In the genomic region with DNA sequence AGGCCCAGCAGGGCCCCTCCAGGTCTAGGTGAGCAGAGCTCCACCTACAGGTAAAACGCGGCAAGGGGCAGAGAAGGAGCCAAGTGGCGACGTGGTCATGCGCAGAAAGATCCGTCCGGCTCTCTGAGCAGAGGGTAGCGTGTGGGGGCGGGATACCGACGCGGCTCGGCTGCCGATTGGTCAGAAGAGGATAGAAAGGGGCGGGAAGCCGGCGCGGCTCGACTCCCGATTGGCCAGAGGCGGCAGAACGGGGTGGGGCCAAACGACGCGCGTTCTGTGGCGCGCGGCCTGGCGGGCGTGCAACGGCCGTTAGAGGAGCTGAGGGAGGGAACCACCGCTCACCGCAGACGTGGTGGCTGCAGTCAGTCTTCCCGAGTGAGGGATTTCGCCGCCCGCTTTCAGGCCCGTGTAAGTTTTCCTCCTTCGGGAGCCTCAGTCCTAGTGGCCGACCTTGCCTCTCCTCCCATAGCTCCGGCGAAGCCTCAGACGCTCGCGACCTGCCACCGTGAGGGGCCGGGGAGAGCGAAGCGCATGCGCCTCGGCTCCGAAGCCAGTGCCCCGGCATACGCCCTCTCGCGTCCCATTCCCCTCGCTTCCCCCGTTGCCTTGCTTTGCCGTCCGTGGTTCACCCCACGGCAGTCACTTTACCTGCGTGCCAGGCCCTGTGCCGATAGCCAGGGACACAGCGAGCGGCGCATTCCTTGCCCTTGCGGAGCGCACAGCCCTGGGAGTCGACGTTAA, we compare ENCODE assay signal across 8 cellular contexts. TPM values are rescaled to one million over a fixed set of nuclear protein-coding genes. Genes with fewer than 3 reads are reported as not detected.
DNase-seq lines count a peak whose midpoint lies in the region; ATAC-seq and TF ChIP-seq lines count a peak whose summit lies in the region.

A gene with protein sequence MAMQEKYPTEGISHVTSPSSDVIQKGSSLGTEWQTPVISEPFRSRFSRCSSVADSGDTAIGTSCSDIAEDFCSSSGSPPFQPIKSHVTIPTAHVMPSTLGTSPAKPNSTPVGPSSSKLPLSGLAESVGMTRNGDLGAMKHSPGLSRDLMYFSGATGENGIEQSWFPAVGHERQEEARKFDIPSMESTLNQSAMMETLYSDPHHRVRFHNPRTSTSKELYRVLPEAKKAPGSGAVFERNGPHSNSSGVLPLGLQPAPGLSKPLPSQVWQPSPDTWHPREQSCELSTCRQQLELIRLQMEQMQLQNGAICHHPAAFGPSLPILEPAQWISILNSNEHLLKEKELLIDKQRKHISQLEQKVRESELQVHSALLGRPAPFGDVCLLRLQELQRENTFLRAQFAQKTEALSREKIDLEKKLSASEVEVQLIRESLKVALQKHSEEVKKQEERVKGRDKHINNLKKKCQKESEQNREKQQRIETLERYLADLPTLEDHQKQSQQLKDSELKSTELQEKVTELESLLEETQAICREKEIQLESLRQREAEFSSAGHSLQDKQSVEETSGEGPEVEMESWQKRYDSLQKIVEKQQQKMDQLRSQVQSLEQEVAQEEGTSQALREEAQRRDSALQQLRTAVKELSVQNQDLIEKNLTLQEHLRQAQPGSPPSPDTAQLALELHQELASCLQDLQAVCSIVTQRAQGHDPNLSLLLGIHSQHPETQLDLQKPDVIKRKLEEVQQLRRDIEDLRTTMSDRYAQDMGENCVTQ (plus strand): TSS at position 298 of the 741 bp plus-strand sequence. CDS start 5,584 bp downstream, outside the sequence.

- H3K4me3 ChIP-seq in AG10803 (ENCODE audit: low read length): peak within 1 kb of the TSS; percentile 98

- TF ChIP-seq CTCF in AG10803 (conservative IDR thresholded peaks at IDR 0.05; ENCODE audit: low read length): peak; percentile 78

- peak; percentile 93 for ATAC-seq in GM19025 (IDR thresholded peaks at IDR 0.05; ENCODE audit: low read depth, unreplicated experiment)
- peak; percentile 92 for ATAC-seq in HG03342 (IDR thresholded peaks at IDR 0.05; ENCODE audit: unreplicated experiment)

- peak; percentile 96 for DNase-seq in AG10803 (ENCODE audit: low read depth)
- DNase-seq in NCI-H345 treated with DMSO at 0.1 percent for 48 hours (lab: John Stamatoyannopoulos, UW; ENCODE audit: unreplicated experiment): peak; percentile 99
- DNase-seq in activated CD4-positive, CD25-positive, alpha-beta regulatory T cell (lab: John Stamatoyannopoulos, UW): peak; percentile 96 to 97 (median 96)
- peak; percentile 98 for DNase-seq in central memory CD4-positive, alpha-beta T cell
- DNase-seq in immature natural killer cell: peak; percentile 97 to 98 (median 98)
- DNase-seq in smooth muscle cell of the brain vasculature (ENCODE audit: low read depth, low spot score): peak; percentile 88

- peak within 1 kb of the TSS; percentile 92 to 98 (median 96) for H3K27ac Mint-ChIP-seq in immature natural killer cell

- H3K36me3 Mint-ChIP-seq in immature natural killer cell: no peaks in the 10 kb centered on the region

- peak within 1 kb of the TSS; percentile 97 to 100 (median 99) for H3K4me3 Mint-ChIP-seq in immature natural killer cell

- peaks cover 3 to 7% (median 4%) of the 10 kb centered on the region in 3 donors for H3K27me3 Mint-ChIP-seq in immature natural killer cell (ENCODE audit: low read depth in 3 of 3)

- peaks cover 25 to 32% of the 10 kb centered on the region in 2 donors for H3K4me1 Mint-ChIP-seq in immature natural killer cell

- no peaks in the 10 kb centered on the region for H3K9me3 Mint-ChIP-seq in immature natural killer cell

RNA-seq across cellular contexts. Expression of the gene that starts here (rescaled TPM):
- 1 to 10 TPM; 4.0 to 6.9 (median 5.4) TPM for polyA plus RNA-seq in immature natural killer cell

Comparison
In these comparisons a context has a peak if more than half of its experiments do, and no peak if none do; other contexts are left out.
1. Peak in every context shown above with its lines: DNase-seq, ATAC-seq and H3K4me3 ChIP-seq.